1 cellular context compared by ENCODE assay signal in the genomic region with DNA sequence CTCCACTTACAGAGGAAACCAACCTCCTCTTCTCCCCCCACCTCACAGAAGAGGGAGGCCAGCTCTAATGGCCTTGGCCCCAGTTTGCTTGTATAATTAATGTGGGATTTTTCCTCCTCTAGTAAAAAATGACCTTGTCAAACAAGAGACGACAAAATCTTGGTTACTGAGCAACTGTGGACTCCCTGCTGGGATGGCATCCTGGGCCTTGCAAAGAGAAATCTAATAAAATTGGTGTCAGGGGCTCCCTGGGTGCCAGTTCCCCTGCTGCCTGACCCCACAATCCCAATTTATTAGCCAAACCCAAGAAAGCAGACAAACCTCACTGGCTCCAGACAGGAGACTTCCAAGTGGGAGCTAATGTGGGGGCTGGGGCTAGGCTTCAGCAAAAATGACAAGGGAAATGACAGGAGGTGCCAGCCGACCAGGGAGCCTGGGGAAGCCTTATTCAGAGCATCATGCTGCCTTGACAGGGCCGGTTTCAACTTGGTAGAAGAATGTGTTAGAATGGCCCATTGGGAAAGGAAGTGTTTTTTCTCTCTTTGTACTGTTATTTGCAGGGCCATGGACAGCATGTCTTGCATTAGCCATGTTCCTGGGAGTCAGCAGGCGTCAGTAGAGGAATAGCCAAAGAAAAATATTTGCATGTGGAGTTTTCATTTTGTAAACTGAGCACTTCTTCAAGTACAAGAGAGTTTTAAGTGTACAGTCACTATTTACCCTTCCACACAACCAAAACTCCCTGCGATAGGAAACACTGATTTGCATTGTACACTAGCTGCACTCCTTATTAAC.
TF ChIP-seq lines count a peak whose summit lies in the region.

No MANE protein-coding gene starts in this region.

TF ChIP-seq in GM23338, 12 proteins besides CTCF, POLR2A, EP300 and RAD21 (continued from another document):
- TF ChIP-seq REST (IDR thresholded peaks at IDR 0.05; ENCODE audit: unreplicated experiment) (no peak), NANOG (IDR thresholded peaks at IDR 0.05; ENCODE audit: borderline replicate concordance) (no peak)
- TF ChIP-seq, protein P1, sequence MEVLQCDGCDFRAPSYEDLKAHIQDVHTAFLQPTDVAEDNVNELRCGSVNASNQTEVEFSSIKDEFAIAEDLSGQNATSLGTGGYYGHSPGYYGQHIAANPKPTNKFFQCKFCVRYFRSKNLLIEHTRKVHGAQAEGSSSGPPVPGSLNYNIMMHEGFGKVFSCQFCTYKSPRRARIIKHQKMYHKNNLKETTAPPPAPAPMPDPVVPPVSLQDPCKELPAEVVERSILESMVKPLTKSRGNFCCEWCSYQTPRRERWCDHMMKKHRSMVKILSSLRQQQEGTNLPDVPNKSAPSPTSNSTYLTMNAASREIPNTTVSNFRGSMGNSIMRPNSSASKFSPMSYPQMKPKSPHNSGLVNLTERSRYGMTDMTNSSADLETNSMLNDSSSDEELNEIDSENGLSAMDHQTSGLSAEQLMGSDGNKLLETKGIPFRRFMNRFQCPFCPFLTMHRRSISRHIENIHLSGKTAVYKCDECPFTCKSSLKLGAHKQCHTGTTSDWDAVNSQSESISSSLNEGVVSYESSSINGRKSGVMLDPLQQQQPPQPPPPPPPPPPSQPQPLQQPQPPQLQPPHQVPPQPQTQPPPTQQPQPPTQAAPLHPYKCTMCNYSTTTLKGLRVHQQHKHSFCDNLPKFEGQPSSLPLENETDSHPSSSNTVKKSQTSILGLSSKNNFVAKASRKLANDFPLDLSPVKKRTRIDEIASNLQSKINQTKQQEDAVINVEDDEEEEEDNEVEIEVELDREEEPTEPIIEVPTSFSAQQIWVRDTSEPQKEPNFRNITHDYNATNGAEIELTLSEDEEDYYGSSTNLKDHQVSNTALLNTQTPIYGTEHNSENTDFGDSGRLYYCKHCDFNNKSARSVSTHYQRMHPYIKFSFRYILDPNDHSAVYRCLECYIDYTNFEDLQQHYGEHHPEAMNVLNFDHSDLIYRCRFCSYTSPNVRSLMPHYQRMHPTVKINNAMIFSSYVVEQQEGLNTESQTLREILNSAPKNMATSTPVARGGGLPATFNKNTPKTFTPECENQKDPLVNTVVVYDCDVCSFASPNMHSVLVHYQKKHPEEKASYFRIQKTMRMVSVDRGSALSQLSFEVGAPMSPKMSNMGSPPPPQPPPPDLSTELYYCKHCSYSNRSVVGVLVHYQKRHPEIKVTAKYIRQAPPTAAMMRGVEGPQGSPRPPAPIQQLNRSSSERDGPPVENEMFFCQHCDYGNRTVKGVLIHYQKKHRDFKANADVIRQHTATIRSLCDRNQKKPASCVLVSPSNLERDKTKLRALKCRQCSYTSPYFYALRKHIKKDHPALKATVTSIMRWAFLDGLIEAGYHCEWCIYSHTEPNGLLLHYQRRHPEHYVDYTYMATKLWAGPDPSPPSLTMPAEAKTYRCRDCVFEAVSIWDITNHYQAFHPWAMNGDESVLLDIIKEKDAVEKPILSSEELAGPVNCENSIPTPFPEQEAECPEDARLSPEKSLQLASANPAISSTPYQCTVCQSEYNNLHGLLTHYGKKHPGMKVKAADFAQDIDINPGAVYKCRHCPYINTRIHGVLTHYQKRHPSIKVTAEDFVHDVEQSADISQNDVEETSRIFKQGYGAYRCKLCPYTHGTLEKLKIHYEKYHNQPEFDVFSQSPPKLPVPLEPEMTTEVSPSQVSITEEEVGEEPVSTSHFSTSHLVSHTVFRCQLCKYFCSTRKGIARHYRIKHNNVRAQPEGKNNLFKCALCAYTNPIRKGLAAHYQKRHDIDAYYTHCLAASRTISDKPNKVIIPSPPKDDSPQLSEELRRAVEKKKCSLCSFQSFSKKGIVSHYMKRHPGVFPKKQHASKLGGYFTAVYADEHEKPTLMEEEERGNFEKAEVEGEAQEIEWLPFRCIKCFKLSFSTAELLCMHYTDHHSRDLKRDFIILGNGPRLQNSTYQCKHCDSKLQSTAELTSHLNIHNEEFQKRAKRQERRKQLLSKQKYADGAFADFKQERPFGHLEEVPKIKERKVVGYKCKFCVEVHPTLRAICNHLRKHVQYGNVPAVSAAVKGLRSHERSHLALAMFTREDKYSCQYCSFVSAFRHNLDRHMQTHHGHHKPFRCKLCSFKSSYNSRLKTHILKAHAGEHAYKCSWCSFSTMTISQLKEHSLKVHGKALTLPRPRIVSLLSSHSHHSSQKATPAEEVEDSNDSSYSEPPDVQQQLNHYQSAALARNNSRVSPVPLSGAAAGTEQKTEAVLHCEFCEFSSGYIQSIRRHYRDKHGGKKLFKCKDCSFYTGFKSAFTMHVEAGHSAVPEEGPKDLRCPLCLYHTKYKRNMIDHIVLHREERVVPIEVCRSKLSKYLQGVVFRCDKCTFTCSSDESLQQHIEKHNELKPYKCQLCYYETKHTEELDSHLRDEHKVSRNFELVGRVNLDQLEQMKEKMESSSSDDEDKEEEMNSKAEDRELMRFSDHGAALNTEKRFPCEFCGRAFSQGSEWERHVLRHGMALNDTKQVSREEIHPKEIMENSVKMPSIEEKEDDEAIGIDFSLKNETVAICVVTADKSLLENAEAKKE (CRISPR knock-in tag; IDR thresholded peaks at IDR 0.05), result no peak
